19 cellular contexts compared by ENCODE assay signal in genomic region chr6:35042041-35042440, GRCh38.
DNase-seq lines count a peak whose midpoint lies in the region; ATAC-seq, FAIRE-seq and TF ChIP-seq lines count a peak whose summit lies in the region.
"Had no signal": no experiment of that assay in that cellular context is flagged by ENCODE, and none has a peak within 500 bp of the region (broad histone marks: within the 10 kb centered on the region; RNA-seq: fewer than 3 reads in every experiment).

No MANE protein-coding gene starts in this region.

- peak overlapping the region in 2 of 3 experiments; percentile 74 to 95; a peak in 2 of 7 replicates for H3K27ac Mint-ChIP-seq in H9
- H3K27ac Mint-ChIP-seq in CD4-positive, alpha-beta T cell, result no peak overlapping the region
- H3K27ac Mint-ChIP-seq: activated CD8-positive, alpha-beta T cell treated with anti-CD3 and anti-CD28 coated beads, Interleukin-2, amount 10 ng/mL, durations not matched to agents 7 days and 5 days; natural killer cell treated with Interleukin-12 subunit alpha and Interleukin-12 subunit beta and Interleukin-15 and Interleukin-18, amount 100 ng/mL, for 72 hours had no signal

- in situ Hi-C loops in gastrocnemius medialis (cut with MboI; ENCODE audit: low sequenced_read_pairs in 4 of 4), result no loop called here

- H4K8ac ChIP-seq in H9 (replicated peaks; ENCODE audit: insufficient read length, low read depth, low read length), result no peak overlapping the region

- no peak overlapping the region for H2BK5ac ChIP-seq in H9 (ENCODE audit: insufficient read length, low read length)

- no peaks in the 10 kb centered on the region for H3K79me1 ChIP-seq in H9 (ENCODE audit: insufficient read depth, low read depth, low read length, poor library complexity, severe bottlenecking)

- H3K4me1 Mint-ChIP-seq in H9, result peaks cover 18 to 21% of the 10 kb centered on the region in 2 experiments
- H3K4me1 Mint-ChIP-seq in CD4-positive, alpha-beta T cell (ENCODE audit: low read depth), result no peaks in the 10 kb centered on the region

- no peak overlapping the region for H2BK120ac ChIP-seq in H9 (ENCODE audit: low read depth, low read length, poor library complexity, severe bottlenecking)

- H3K36me3 ChIP-seq in esophagus squamous epithelium, result peaks cover 0 to 43% (median 0%) of the 10 kb centered on the region in 3 donors
- H3K36me3 ChIP-seq in gastrocnemius medialis, result no peaks in the 10 kb centered on the region
- H3K36me3 ChIP-seq: colonic mucosa, pancreas, thyroid gland had no signal

- H3K27ac ChIP-seq in H9 (ENCODE audit: insufficient read length, low read depth, low read length), result no peak overlapping the region
- H3K27ac ChIP-seq in esophagus squamous epithelium, result peak overlapping the region in 3 of 4 donors; percentile 25 to 92 (median 82)
- H3K27ac ChIP-seq in gastrocnemius medialis, result peak overlapping the region; percentile 45 to 79 (median 72)
- no peak overlapping the region for H3K27ac ChIP-seq in CD4-positive, alpha-beta T cell (ENCODE audit: low read depth, low read length)
- H3K27ac ChIP-seq: colonic mucosa, right lobe of liver had no signal

- H3K9me3 Mint-ChIP-seq in H9, result no peaks in the 10 kb centered on the region
- H3K9me3 Mint-ChIP-seq in CD4-positive, alpha-beta T cell, result no peaks in the 10 kb centered on the region
- H3K9me3 Mint-ChIP-seq: natural killer cell treated with Interleukin-12 subunit alpha and Interleukin-12 subunit beta and Interleukin-15 and Interleukin-18, amount 100 ng/mL, for 72 hours had no signal

- ATAC-seq in gastrocnemius medialis, result no peak
- ATAC-seq in CD4-positive, alpha-beta T cell (ENCODE audit: poor library complexity), result no peak
- ATAC-seq in GM21576 (IDR thresholded peaks at IDR 0.05; ENCODE audit: unreplicated experiment), result no peak
- ATAC-seq: activated CD8-positive, alpha-beta T cell treated with anti-CD3 and anti-CD28 coated beads, Interleukin-2, amount 10 ng/mL, durations not matched to agents 7 days and 5 days; pancreas; right lobe of liver had no signal

- H3K79me2 ChIP-seq in H9 (ENCODE audit: insufficient read depth, low read length), result no peaks in the 10 kb centered on the region

- H4K20me1 ChIP-seq in H9 (ENCODE audit: control insufficient read depth, insufficient read depth, insufficient read length), result no peaks in the 10 kb centered on the region

- H3K36me3 Mint-ChIP-seq in H9 (ENCODE audit: insufficient read depth in 1 of 3, low read depth in 3 of 3), result peaks cover 2 to 15% (median 11%) of the 10 kb centered on the region in 3 experiments; a peak in 4 of 7 replicates
- H3K36me3 Mint-ChIP-seq in CD4-positive, alpha-beta T cell (ENCODE audit: low read depth), result peaks cover 14% of the 10 kb centered on the region
- H3K36me3 Mint-ChIP-seq: natural killer cell treated with Interleukin-12 subunit alpha and Interleukin-12 subunit beta and Interleukin-15 and Interleukin-18, amount 100 ng/mL, for 72 hours had no signal

- no peak overlapping the region for H3K18ac ChIP-seq in H9 (ENCODE audit: insufficient read length, low read depth, low read length)

- no peak overlapping the region for H4K5ac ChIP-seq in H9 (ENCODE audit: insufficient read length, low read depth, low read length)

- no peak overlapping the region for H3K23ac ChIP-seq in H9 (ENCODE audit: insufficient read length, low read depth, low read length)

- no peak overlapping the region for H2AK5ac ChIP-seq in H9 (ENCODE audit: insufficient read length, low read length)

- H2AFZ ChIP-seq in H9 (ENCODE audit: low read length), result no peak overlapping the region

- H3K9ac ChIP-seq in H9 (ENCODE audit: extremely low read depth, insufficient read length, low read length), result no peak overlapping the region

- H3K4me3 ChIP-seq in esophagus squamous epithelium (no peak overlapping the region), gastrocnemius medialis (no peak overlapping the region)
- H3K4me3 ChIP-seq: colonic mucosa, pancreas, right lobe of liver, thyroid gland had no signal

- H3K56ac ChIP-seq in H9 (ENCODE audit: insufficient read length, low read depth, low read length), result no peak overlapping the region

- no peak overlapping the region for H4K91ac ChIP-seq in H9 (ENCODE audit: insufficient read length, low read depth, low read length)

- no peak overlapping the region for H3K4me2 ChIP-seq in H9 (ENCODE audit: insufficient read depth, insufficient read length, low read length)

- H3K4me3 Mint-ChIP-seq in H9, result no peak overlapping the region
- H3K4me3 Mint-ChIP-seq in CD4-positive, alpha-beta T cell, result no peak overlapping the region
- H3K4me3 Mint-ChIP-seq: activated CD8-positive, alpha-beta T cell treated with anti-CD3 and anti-CD28 coated beads, Interleukin-2, amount 10 ng/mL, durations not matched to agents 7 days and 5 days; natural killer cell treated with Interleukin-12 subunit alpha and Interleukin-12 subunit beta and Interleukin-15 and Interleukin-18, amount 100 ng/mL, for 72 hours had no signal

- CTCF ChIA-PET in CD4-positive, alpha-beta T cell (lab: Charles Lee), result no interaction called here

- TF ChIP-seq CTCF in H9 (conservative IDR thresholded peaks at IDR 0.05), result no peak
- no peak for TF ChIP-seq CTCF in esophagus squamous epithelium (IDR thresholded peaks at IDR 0.05)
- no peak for TF ChIP-seq CTCF in gastrocnemius medialis (IDR thresholded peaks at IDR 0.05 in 4 of 5, conservative IDR thresholded peaks at IDR 0.05 in 1 of 5)
- no peak for TF ChIP-seq CTCF in CD4-positive, alpha-beta T cell (IDR thresholded peaks at IDR 0.05)

- no peaks in the 10 kb centered on the region for H3K23me2 ChIP-seq in H9 (ENCODE audit: insufficient read length, low read depth, low read length, poor library complexity, severe bottlenecking)

- no peak overlapping the region for H3T11ph ChIP-seq in H9 (ENCODE audit: low read length)

- no CpG with 5 or more reads among the region's 2 CpGs for WGBS in H9 (ENCODE audit: extremely low coverage, insufficient read length, low lambda C conversion rate)
- 74 to 89% methylated on average over 2 of the region's 2 CpGs for WGBS in esophagus squamous epithelium, 2 donors

- no peak for FAIRE-seq in H54 (lab: Jason Lieb, UNC)
- FAIRE-seq: pancreas had no signal

- H3K4me1 ChIP-seq in H9 (ENCODE audit: insufficient read depth, low read length) (peaks cover 32% of the 10 kb centered on the region), esophagus squamous epithelium (peaks cover 28 to 78% (median 64%) of the 10 kb centered on the region in 3 donors), gastrocnemius medialis (peaks cover 52 to 77% of the 10 kb centered on the region in 2 donors)

- H3K9me3 ChIP-seq in H9 (ENCODE audit: control insufficient read depth, low read depth, low read length) (no peaks in the 10 kb centered on the region), esophagus squamous epithelium (no peaks in the 10 kb centered on the region), gastrocnemius medialis (no peaks in the 10 kb centered on the region)
- no peaks in the 10 kb centered on the region for H3K9me3 ChIP-seq in CD4-positive, alpha-beta T cell (ENCODE audit: control insufficient read depth, low read length)
- H3K9me3 ChIP-seq: colonic mucosa, pancreas, right lobe of liver, thyroid gland had no signal

- POLR2A ChIA-PET in CD4-positive, alpha-beta T cell (lab: Charles Lee), result no interaction called here

- H3K4ac ChIP-seq in H9 (ENCODE audit: low read depth, low read length), result no peak overlapping the region

- H2BK12ac ChIP-seq in H9 (ENCODE audit: insufficient read length, low read depth, low read length), result no peak overlapping the region

- H3K27me3 Mint-ChIP-seq in H9 (ENCODE audit: low read depth), result no peaks in the 10 kb centered on the region
- no peaks in the 10 kb centered on the region for H3K27me3 Mint-ChIP-seq in CD4-positive, alpha-beta T cell
- H3K27me3 Mint-ChIP-seq: natural killer cell treated with Interleukin-12 subunit alpha and Interleukin-12 subunit beta and Interleukin-15 and Interleukin-18, amount 100 ng/mL, for 72 hours had no signal

- TF ChIP-seq POLR2A in esophagus squamous epithelium (IDR thresholded peaks at IDR 0.05), result no peak
- no peak for TF ChIP-seq POLR2A in gastrocnemius medialis (IDR thresholded peaks at IDR 0.05)
- no peak for TF ChIP-seq POLR2A in H54 (IDR thresholded peaks at IDR 0.05; ENCODE audit: low read depth, low read length)

- no peak overlapping the region for H2BK15ac ChIP-seq in H9 (ENCODE audit: low read depth, low read length)

- intact Hi-C loops in esophagus squamous epithelium (cut with DNase I), result no loop called here
- intact Hi-C loops in gastrocnemius medialis (cut with DNase I; ENCODE audit: low total_unique reads), result no loop called here
- intact Hi-C loops in CD4-positive, alpha-beta T cell (cut with DNase I, micrococcal nuclease), result loop anchor here in 1 of 2 experiments (10.0 kb wide), 2 partner anchors 167 to 1307 kb away; no protein-coding TSS in a partner anchor

- DNase-seq in NOMO-1 treated with DMSO at 0.1 percent for 48 hours (lab: John Stamatoyannopoulos, UW; ENCODE audit: unreplicated experiment) (peak; percentile 12), NOMO-1 treated with dmso at 0.1 percent for 144 hours (lab: John Stamatoyannopoulos, UW; ENCODE audit: unreplicated experiment) (no peak), H9 (no peak), esophagus squamous epithelium (lab: John Stamatoyannopoulos, UW) (no peak), gastrocnemius medialis (no peak), H54 (ENCODE audit: insufficient read length, low spot score) (no peak)
- DNase-seq in CD4-positive, alpha-beta T cell, result no peak
- DNase-seq: 8988T; activated CD8-positive, alpha-beta T cell treated with anti-CD3 and anti-CD28 coated beads, Interleukin-2, amount 10 ng/mL, durations not matched to agents 7 days and 5 days; activated naive CD4-positive, alpha-beta T cell; colonic mucosa; GDM1; mesenchymal stem cell; pancreas; stimulated activated naive CD4-positive, alpha-beta T cell treated with Interleukin-2 at 50 U/mL for 16 hours; thyroid gland had no signal

- H3K27me3 ChIP-seq in H9 (ENCODE audit: insufficient read depth, low read length) (no peaks in the 10 kb centered on the region), esophagus squamous epithelium (no peaks in the 10 kb centered on the region), gastrocnemius medialis (no peaks in the 10 kb centered on the region)
- no peaks in the 10 kb centered on the region for H3K27me3 ChIP-seq in CD4-positive, alpha-beta T cell (ENCODE audit: control insufficient read depth, insufficient read depth, low read length)
- H3K27me3 ChIP-seq: colonic mucosa, pancreas, right lobe of liver, thyroid gland had no signal

- no peak overlapping the region for H3K14ac ChIP-seq in H9 (ENCODE audit: insufficient read depth, low read length)

- no peak overlapping the region for H2BK20ac ChIP-seq in H9 (ENCODE audit: low read depth, low read length, poor library complexity, severe bottlenecking)

Comparison
In these comparisons a context has a peak if more than half of its experiments do, and no peak if none do; other contexts are left out.
1. H3K27ac ChIP-seq: peak in esophagus squamous epithelium (3 of 4) and gastrocnemius medialis (4 of 4); none in H9 (single experiment) and CD4-positive, alpha-beta T cell (single experiment).